25 cellular contexts compared by ENCODE assay signal in genomic region chr7:44972562-44972961, GRCh38. TPM values are rescaled to one million over a fixed set of nuclear protein-coding genes. Genes with fewer than 3 reads are reported as not detected.
DNase-seq lines count a peak whose midpoint lies in the region; ATAC-seq, FAIRE-seq and TF ChIP-seq lines count a peak whose summit lies in the region.
"Had no signal": no experiment of that assay in that cellular context is flagged by ENCODE, and none has a peak within 500 bp of the region (broad histone marks: within the 10 kb centered on the region; RNA-seq: fewer than 3 reads in every experiment).

No MANE protein-coding gene starts in this region.

- peaks cover 61% of the 10 kb centered on the region for H3K4me1 ChIP-seq in HepG2 (ENCODE audit: insufficient read depth, low read length)

- H3K36me3 ChIP-seq in HepG2 (replicated peaks in 1 of 2; ENCODE audit: control insufficient read depth in 1 of 2, insufficient read depth in 2 of 2, low read length in 2 of 2) = no peaks in the 10 kb centered on the region

- H3K9me3 Mint-ChIP-seq in activated CD8-positive, alpha-beta T cell treated with anti-CD3 and anti-CD28 coated beads, Interleukin-2, amount 10 ng/mL, durations not matched to agents 7 days and 5 days (ENCODE audit: insufficient read depth) = no peaks in the 10 kb centered on the region

- BruUV-seq in HepG2 (replicated peaks; lab: Mats Ljungman, UMichigan) = no TSS peak

- intact Hi-C loops in HepG2 (cut with micrococcal nuclease; ENCODE audit: unreplicated experiment) = loop anchor here (2.0 kb wide), 1 partner anchor 26 kb away; no protein-coding TSS in a partner anchor
- intact Hi-C loops in sciatic nerve (cut with DNase I) = no loop called here

- H3K9ac ChIP-seq in HepG2 (ENCODE audit: insufficient read depth, low read depth, low read length) = peak overlapping the region; percentile 28; the same call in 1 of the 2 replicates
- H3K9ac ChIP-seq: BLaER1 had no signal

- CTCF ChIA-PET in activated CD8-positive, alpha-beta T cell treated with anti-CD3 and anti-CD28 coated beads, Interleukin-2, amount 10 ng/mL, durations not matched to agents 7 days and 5 days (lab: Charles Lee) = interaction anchor here (0.8 to 6.3 kb wide), 18 partner anchors 8 to 174 kb away, joined by 3 to 111 read pairs (median 8); partner anchors contain the start of gene CCM2
- CTCF ChIA-PET in HepG2 (lab: Yijun Ruan, JAX; ENCODE audit: low intra/inter-chr PET ratio, low total read pairs) = no interaction called here

- POLR2A ChIA-PET in activated CD8-positive, alpha-beta T cell treated with anti-CD3 and anti-CD28 coated beads, Interleukin-2, amount 10 ng/mL, durations not matched to agents 7 days and 5 days (lab: Charles Lee) = interaction anchor here (0.6 to 13.9 kb wide), 20 partner anchors 10 to 398 kb away, joined by 3 to 234 read pairs (median 6); partner anchors contain the start of genes CCM2, H2AZ2 and TBRG4
- POLR2A ChIA-PET in HepG2 (lab: Yijun Ruan, JAX) = interaction anchor here (1.0 to 4.1 kb wide), 12 partner anchors 10 to 399 kb away, joined by 3 to 83 read pairs (median 6); partner anchors contain the start of genes CCM2, DDX56, H2AZ2 and TBRG4

- no peaks in the 10 kb centered on the region for H3K27me3 Mint-ChIP-seq in activated CD8-positive, alpha-beta T cell treated with anti-CD3 and anti-CD28 coated beads, Interleukin-2, amount 10 ng/mL, durations not matched to agents 7 days and 5 days (ENCODE audit: low read depth)

- ATAC-seq in activated CD8-positive, alpha-beta T cell treated with anti-CD3 and anti-CD28 coated beads, Interleukin-2, amount 10 ng/mL, durations not matched to agents 7 days and 5 days = no peak
- ATAC-seq in HepG2 = peak; percentile 8
- no peak for ATAC-seq in sciatic nerve
- ATAC-seq in GM21529 (IDR thresholded peaks at IDR 0.05; ENCODE audit: unreplicated experiment) = no peak
- no peak for ATAC-seq in GM19467 (IDR thresholded peaks at IDR 0.05; ENCODE audit: unreplicated experiment)

- TF ChIP-seq EP300 in HepG2 (IDR thresholded peaks at IDR 0.05; ENCODE audit: low read depth in 2 of 2, low read length in 2 of 2) (no peak), HepG2 (CRISPR knock-in tag; IDR thresholded peaks at IDR 0.05; ENCODE audit: borderline replicate concordance) (no peak)

- no peak for TF ChIP-seq RAD21 in HepG2 (CRISPR knock-in tag; IDR thresholded peaks at IDR 0.05)

- no peaks in the 10 kb centered on the region for H4K20me1 ChIP-seq in HepG2 (ENCODE audit: insufficient read depth, low read length)
- H4K20me1 ChIP-seq: BLaER1 had no signal

- TF ChIP-seq POLR2A in HepG2 (IDR thresholded peaks at IDR 0.05; ENCODE audit: insufficient read depth in 1 of 2, low read depth in 2 of 2, low read length in 2 of 2) = no peak

- peaks cover 55% of the 10 kb centered on the region for H3K4me1 Mint-ChIP-seq in activated CD8-positive, alpha-beta T cell treated with anti-CD3 and anti-CD28 coated beads, Interleukin-2, amount 10 ng/mL, durations not matched to agents 7 days and 5 days (ENCODE audit: low read depth)

- H3K79me2 ChIP-seq in HepG2 (ENCODE audit: insufficient read depth, low read length) = no peaks in the 10 kb centered on the region
- H3K79me2 ChIP-seq: hepatocyte had no signal

- no peak for TF ChIP-seq CTCF in HepG2 (CRISPR knock-in tag; IDR thresholded peaks at IDR 0.05)

- in situ Hi-C loops in HepG2 (cut with HindIII; ENCODE audit: extremely low pct_ligation_motif_present, low pct_unique_long_range_greater_than_20kb) = loop anchor here (25.0 kb wide), 1 partner anchor 290 kb away; no protein-coding TSS in a partner anchor

- FAIRE-seq in HepG2 (lab: Jason Lieb, UNC) = no peak

- H3K27me3 ChIP-seq in HepG2 (ENCODE audit: control insufficient read depth in 1 of 2, insufficient read depth in 2 of 2, low read length in 2 of 2) = peaks cover 4 to 5% of the 10 kb centered on the region in 2 experiments; a peak in 2 of 5 replicates
- H3K27me3 ChIP-seq: BLaER1, dorsolateral prefrontal cortex, hepatocyte, spleen had no signal

- H2AFZ ChIP-seq in HepG2 (ENCODE audit: low read length) = peak overlapping the region; percentile 22
- H2AFZ ChIP-seq: hepatocyte had no signal

- H3K27ac ChIP-seq in HepG2 (ENCODE audit: extremely low read length, insufficient read depth, low read length) = peak overlapping the region; percentile 52
- H3K27ac ChIP-seq: dorsolateral prefrontal cortex, hepatocyte had no signal

- peak overlapping the region; percentile 84 for H3K4me2 ChIP-seq in HepG2 (ENCODE audit: low read depth, low read length)
- H3K4me2 ChIP-seq: BLaER1, hepatocyte had no signal

- H3K9me3 ChIP-seq in HepG2 (ENCODE audit: low read length) = no peaks in the 10 kb centered on the region
- H3K9me3 ChIP-seq: BLaER1, spleen had no signal

- no peak overlapping the region for H3K4me3 Mint-ChIP-seq in activated CD8-positive, alpha-beta T cell treated with anti-CD3 and anti-CD28 coated beads, Interleukin-2, amount 10 ng/mL, durations not matched to agents 7 days and 5 days

- H3K36me3 Mint-ChIP-seq in activated CD8-positive, alpha-beta T cell treated with anti-CD3 and anti-CD28 coated beads, Interleukin-2, amount 10 ng/mL, durations not matched to agents 7 days and 5 days (ENCODE audit: low read depth) = peaks cover 89% of the 10 kb centered on the region

- WGBS in HepG2 (ENCODE audit: low lambda C conversion rate) = 35% methylated on average over 2 of the region's 3 CpGs

- DNase-seq in activated effector memory CD4-positive, alpha-beta T cell treated with anti-CD3 and anti-CD28 coated beads, Interleukin-2, amount 50 U/mL, for 16 hours = peak; percentile 50
- no peak for DNase-seq in activated effector memory CD4-positive, alpha-beta T cell treated with Interleukin-2 at 50 U/mL for 16 hours
- DNase-seq in activated CD8-positive, alpha-beta T cell treated with anti-CD3 and anti-CD28 coated beads, Interleukin-2, amount 10 ng/mL, durations not matched to agents 7 days and 5 days = no peak
- DNase-seq in HepG2 (ENCODE audit: low spot score) = no peak
- DNase-seq in iPS-NIHi11 (ENCODE audit: low spot score) = no peak
- DNase-seq in sciatic nerve (ENCODE audit: low spot score) = no peak
- DNase-seq: activated CD4-positive, alpha-beta T cell treated with anti-CD3 and anti-CD28 coated beads, Interleukin-2, amount 50 U/mL, for 4 hours; amygdala; caudate nucleus; dorsolateral prefrontal cortex; foreskin fibroblast; islet precursor cell; NCI-H187; NCI-H226; NCI-H82; nucleus accumbens; OCI-M1; spleen; stimulated activated CD4-positive, alpha-beta T cell treated with anti-CD3 and anti-CD28 coated beads, Interleukin-4, amount 100 ng/mL, for 24 hours had no signal

- H3K4me3 ChIP-seq in HepG2 (replicated peaks in 1 of 3; ENCODE audit: insufficient read depth in 1 of 3, low read depth in 2 of 3, low read length in 3 of 3) = peak overlapping the region; percentile 23 to 59 (median 32); a peak in 5 of 6 replicates
- H3K4me3 ChIP-seq: BLaER1, dorsolateral prefrontal cortex, hepatocyte, lung, spleen had no signal

- H3K27ac Mint-ChIP-seq in activated CD8-positive, alpha-beta T cell treated with anti-CD3 and anti-CD28 coated beads, Interleukin-2, amount 10 ng/mL, durations not matched to agents 7 days and 5 days = peak overlapping the region; percentile 52

RNA-seq across cellular contexts. Expression of gene MYO1G, which starts 6.3 kb away (rescaled TPM):
- total RNA-seq in activated CD8-positive, alpha-beta T cell treated with anti-CD3 and anti-CD28 coated beads, Interleukin-2, amount 10 ng/mL, durations not matched to agents 7 days and 5 days = 100 to 1,000 TPM; 435 to 453 TPM
- total RNA-seq in HepG2 (2016; rRNA removed; fragmentation: Illumina TruSeq; extraction: Trizol) (0.28 and 0.29 TPM in 2 replicates), sciatic nerve (8.8 TPM)
- total RNA-seq in HepG2 (2016; cell fraction: cytosol; rRNA removed; fragmentation: Illumina TruSeq; extraction: Trizol; ENCODE audit: low read depth) = 0.09 TPM in 1 of 2 replicates, not detected in the other
- 0.12 and 0.22 TPM in 2 replicates for total RNA-seq in HepG2 (2016; cell fraction: insoluble cytoplasmic fraction; rRNA removed; fragmentation: Illumina TruSeq; extraction: Trizol)
- total RNA-seq in HepG2 (2016; cell fraction: membrane; rRNA removed; fragmentation: Illumina TruSeq; extraction: Trizol) = not detected in 2 replicates
- 0.28 TPM in 1 of 2 replicates, not detected in the other for total RNA-seq in HepG2 (2016; cell fraction: nucleus; rRNA removed; fragmentation: Illumina TruSeq; extraction: Trizol)
- 1.1 and 2.4 TPM in 2 replicates for polyA plus RNA-seq in HepG2 (2011; rRNA removed)
- polyA plus RNA-seq in HepG2 (2011; cell fraction: cytosol; rRNA removed) = 0.71 and 1.2 TPM in 2 replicates
- polyA plus RNA-seq in HepG2 (2011; cell fraction: nucleus; rRNA removed) = 3.8 and 5.7 TPM in 2 replicates
- polyA plus RNA-seq in HepG2 (2012) = 0.44 and 1.2 TPM in 2 replicates
- polyA plus RNA-seq in HepG2 (2016; cell fraction: cytosol; fragmentation: Illumina TruSeq; extraction: Trizol; ENCODE audit: low read depth) = not detected in 2 replicates
- polyA plus RNA-seq in HepG2 (2016; cell fraction: insoluble cytoplasmic fraction; fragmentation: Illumina TruSeq; extraction: Trizol; ENCODE audit: low read depth) = 0.15 and 0.21 TPM in 2 replicates
- polyA plus RNA-seq in HepG2 (2016; cell fraction: membrane; fragmentation: Illumina TruSeq; extraction: Trizol; ENCODE audit: low read depth) = 0.08 TPM in 1 of 2 replicates, not detected in the other
- polyA plus RNA-seq in HepG2 (2016; cell fraction: nucleus; fragmentation: Illumina TruSeq; extraction: Trizol; ENCODE audit: insufficient read depth, low read depth) = 0.31 and 0.44 TPM in 2 replicates
- polyA minus RNA-seq in HepG2 (2011; rRNA and poly(A)+ RNA removed; ENCODE audit: low replicate concordance) = 1.7 and 89.4 TPM in 2 replicates
- polyA minus RNA-seq in HepG2 (2011; cell fraction: cytosol; rRNA and poly(A)+ RNA removed) = 0.70 and 1.2 TPM in 2 replicates
- polyA minus RNA-seq in HepG2 (2011; cell fraction: nucleus; rRNA and poly(A)+ RNA removed) = 1.4 and 2.6 TPM in 2 replicates
- total RNA-seq: epithelial cell of proximal tubule had no signal
- polyA plus RNA-seq: hepatocyte had no signal

RNA-seq across cellular contexts. Expression of gene CCM2, which starts 27.4 kb away (rescaled TPM):
- 10 to 100 TPM; 99.6 to 99.9 TPM for total RNA-seq in activated CD8-positive, alpha-beta T cell treated with anti-CD3 and anti-CD28 coated beads, Interleukin-2, amount 10 ng/mL, durations not matched to agents 7 days and 5 days
- total RNA-seq in HepG2 (2016; rRNA removed; fragmentation: Illumina TruSeq; extraction: Trizol) = 14.2 and 15.8 TPM in 2 replicates
- 18.2 and 19.1 TPM in 2 replicates for total RNA-seq in HepG2 (2016; cell fraction: cytosol; rRNA removed; fragmentation: Illumina TruSeq; extraction: Trizol; ENCODE audit: low read depth)
- total RNA-seq in HepG2 (2016; cell fraction: insoluble cytoplasmic fraction; rRNA removed; fragmentation: Illumina TruSeq; extraction: Trizol) = 12.5 and 16.6 TPM in 2 replicates
- total RNA-seq in HepG2 (2016; cell fraction: membrane; rRNA removed; fragmentation: Illumina TruSeq; extraction: Trizol) = 37.4 and 37.5 TPM in 2 replicates
- total RNA-seq in HepG2 (2016; cell fraction: nucleus; rRNA removed; fragmentation: Illumina TruSeq; extraction: Trizol) = 9.5 and 10.1 TPM in 2 replicates
- polyA plus RNA-seq in HepG2 (2011; rRNA removed) = 13.7 and 20.8 TPM in 2 replicates
- 13.4 and 18.8 TPM in 2 replicates for polyA plus RNA-seq in HepG2 (2011; cell fraction: cytosol; rRNA removed)
- 21.0 and 23.0 TPM in 2 replicates for polyA plus RNA-seq in HepG2 (2011; cell fraction: nucleus; rRNA removed)
- polyA plus RNA-seq in HepG2 (2012) = 10.2 and 13.2 TPM in 2 replicates
- 25.8 and 27.8 TPM in 2 replicates for polyA plus RNA-seq in HepG2 (2016; cell fraction: cytosol; fragmentation: Illumina TruSeq; extraction: Trizol; ENCODE audit: low read depth)
- polyA plus RNA-seq in HepG2 (2016; cell fraction: insoluble cytoplasmic fraction; fragmentation: Illumina TruSeq; extraction: Trizol; ENCODE audit: low read depth) = 14.5 and 18.7 TPM in 2 replicates
- polyA plus RNA-seq in HepG2 (2016; cell fraction: membrane; fragmentation: Illumina TruSeq; extraction: Trizol; ENCODE audit: low read depth) = 34.2 and 39.7 TPM in 2 replicates
- polyA plus RNA-seq in HepG2 (2016; cell fraction: nucleus; fragmentation: Illumina TruSeq; extraction: Trizol; ENCODE audit: insufficient read depth, low read depth) = 20.6 and 22.6 TPM in 2 replicates
- polyA minus RNA-seq in HepG2 (2011; rRNA and poly(A)+ RNA removed; ENCODE audit: low replicate concordance) = 18.9 and 30.7 TPM in 2 replicates
- 8.0 and 10.6 TPM in 2 replicates for polyA minus RNA-seq in HepG2 (2011; cell fraction: cytosol; rRNA and poly(A)+ RNA removed)
- polyA minus RNA-seq in HepG2 (2011; cell fraction: nucleus; rRNA and poly(A)+ RNA removed) = 3.9 and 8.0 TPM in 2 replicates
- total RNA-seq in sciatic nerve = 42.9 TPM

Comparison
In these comparisons a context has a peak if more than half of its experiments do, and no peak if none do; other contexts are left out.
1. RNA of gene MYO1G, which starts 6.3 kb away (total RNA-seq): 435 to 453 TPM in activated CD8-positive, alpha-beta T cell treated with anti-CD3 and anti-CD28 coated beads, Interleukin-2, amount 10 ng/mL, durations not matched to agents 7 days and 5 days; 8.8 TPM in sciatic nerve (single experiment) and 0.09 to 0.29 TPM in HepG2; every median in the first group is over 10 times any median in the second.